Comparison of ENCODE assay signal across 32 cellular contexts in the genomic region with DNA sequence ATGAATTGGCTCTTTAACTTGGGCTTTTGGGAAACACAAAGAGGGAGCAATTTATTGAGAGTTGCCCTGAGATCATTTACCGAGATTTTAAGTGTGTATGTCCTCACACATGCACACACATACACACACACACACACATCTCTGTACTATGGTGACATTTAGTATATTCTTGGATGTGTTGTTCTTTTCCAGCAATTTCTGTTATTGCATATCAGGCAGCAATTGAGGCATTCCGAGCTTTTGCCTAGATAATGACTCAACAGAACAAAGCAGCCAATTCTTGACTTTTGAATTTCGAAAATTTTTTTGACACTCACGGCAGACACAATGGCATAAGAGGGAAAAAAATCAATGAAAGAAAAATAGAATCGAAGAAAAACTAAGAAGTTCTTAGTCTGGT.
"Had no signal": no experiment of that assay in that cellular context is flagged by ENCODE, and none has a peak within 500 bp of the region (broad histone marks: within the 10 kb centered on the region; RNA-seq: fewer than 3 reads in every experiment).

No MANE protein-coding gene starts in this region.

- H3K9me3 Mint-ChIP-seq: activated CD8-positive, alpha-beta T cell treated with anti-CD3 and anti-CD28 coated beads for 36 hours; activated T-cell treated with anti-CD3 and anti-CD28 coated beads, Interleukin-2, amount 50 U/mL, for 4 hours; activated T-helper 17 cell treated with anti-CD3 and anti-CD28 coated beads, Interleukin-2, amount 50 U/mL, for 72 hours had no signal

- H3K4me1 Mint-ChIP-seq: activated CD4-positive, alpha-beta T cell treated with anti-CD3 and anti-CD28 coated beads, Interleukin-2, amount 10 ng/mL, durations not matched to agents 7 days and 5 days; activated T-helper 17 cell treated with anti-CD3 and anti-CD28 coated beads, Interleukin-2, amount 50 U/mL, for 72 hours had no signal

- DNase-seq: activated CD4-positive, alpha-beta T cell treated with anti-CD3 and anti-CD28 coated beads for 1 hour; activated CD4-positive, alpha-beta T cell treated with anti-CD3 and anti-CD28 coated beads for 4 hours; activated CD4-positive, alpha-beta T cell treated with anti-CD3 and anti-CD28 coated beads, Interleukin-2, amount 10 ng/mL, durations not matched to agents 7 days and 5 days; activated CD4-positive, alpha-beta T cell treated with anti-CD3 and anti-CD28 coated beads, Interleukin-2, amount 50 U/mL, for 4 hours; activated CD8-positive, alpha-beta memory T cell treated with anti-CD3 and anti-CD28 coated beads for 24 hours; activated CD8-positive, alpha-beta T cell treated with anti-CD3 and anti-CD28 coated beads for 36 hours; activated effector memory CD4-positive, alpha-beta T cell treated with Interleukin-2 at 50 U/mL for 16 hours; activated gamma-delta T cell treated with Interleukin-2 at 50 U/mL for 16 hours; activated naive CD4-positive, alpha-beta T cell treated with anti-CD3 and anti-CD28 coated beads, Interleukin-2, amount 50 U/mL, for 16 hours; activated naive CD4-positive, alpha-beta T cell treated with Interleukin-2 at 50 U/mL for 16 hours; activated T-cell treated with anti-CD3 and anti-CD28 coated beads, Interleukin-2, amount 50 U/mL, for 4 hours; adrenal gland; amygdala; aorta; body of pancreas; central memory CD4-positive, alpha-beta T cell; cerebellar nuclear complex; colonic mucosa; effector CD8-positive, alpha-beta T cell; esophagus squamous epithelium; foreskin keratinocyte; gastrocnemius medialis; glutamatergic neuron; heart left ventricle; hypothalamus; T-helper 2 cell had no signal

- H3K27ac Mint-ChIP-seq: activated CD4-positive, alpha-beta T cell treated with anti-CD3 and anti-CD28 coated beads, Interleukin-2, amount 10 ng/mL, durations not matched to agents 7 days and 5 days; activated CD8-positive, alpha-beta T cell treated with anti-CD3 and anti-CD28 coated beads for 36 hours; activated naive CD8-positive, alpha-beta T cell; activated T-helper 17 cell treated with anti-CD3 and anti-CD28 coated beads, Interleukin-2, amount 50 U/mL, for 72 hours; WTC11 had no signal

- H3K4me3 ChIP-seq: adrenal gland, body of pancreas, colonic mucosa, esophagus squamous epithelium, gastrocnemius medialis, heart left ventricle had no signal

- H3K36me3 Mint-ChIP-seq: WTC11 had no signal

- H3K27ac ChIP-seq: adrenal gland, body of pancreas, colonic mucosa, epithelial cell of prostate, esophagus squamous epithelium, foreskin keratinocyte, gastrocnemius medialis, heart left ventricle, VCaP had no signal

- H3K36me3 ChIP-seq: adrenal gland, colonic mucosa, esophagus squamous epithelium, gastrocnemius medialis, heart left ventricle had no signal

- H3K4me1 ChIP-seq: adrenal gland, colonic mucosa, esophagus squamous epithelium, gastrocnemius medialis had no signal

- H3K27me3 ChIP-seq: adrenal gland, body of pancreas, colonic mucosa, esophagus squamous epithelium, foreskin keratinocyte, heart left ventricle had no signal

- ATAC-seq: activated CD8-positive, alpha-beta T cell treated with anti-CD3 and anti-CD28 coated beads for 36 hours; activated T-cell treated with anti-CD3 and anti-CD28 coated beads, Interleukin-2, amount 50 U/mL, for 4 hours; activated T-helper 17 cell treated with anti-CD3 and anti-CD28 coated beads, Interleukin-2, amount 50 U/mL, for 72 hours; body of pancreas; foreskin keratinocyte; gastrocnemius medialis; heart left ventricle; WTC11 had no signal

- H3K4me3 Mint-ChIP-seq: activated CD4-positive, alpha-beta T cell treated with anti-CD3 and anti-CD28 coated beads, Interleukin-2, amount 10 ng/mL, durations not matched to agents 7 days and 5 days; activated CD8-positive, alpha-beta T cell treated with anti-CD3 and anti-CD28 coated beads for 36 hours; activated naive CD8-positive, alpha-beta T cell; activated T-cell treated with anti-CD3 and anti-CD28 coated beads, Interleukin-2, amount 50 U/mL, for 4 hours; activated T-helper 17 cell treated with anti-CD3 and anti-CD28 coated beads, Interleukin-2, amount 50 U/mL, for 72 hours; WTC11 had no signal

- H3K27me3 Mint-ChIP-seq: activated CD4-positive, alpha-beta T cell treated with anti-CD3 and anti-CD28 coated beads, Interleukin-2, amount 10 ng/mL, durations not matched to agents 7 days and 5 days had no signal

- H3K9me3 ChIP-seq: adrenal gland, body of pancreas, colonic mucosa, esophagus squamous epithelium, gastrocnemius medialis, heart left ventricle had no signal

- FAIRE-seq: endometrium had no signal
